ENCODE assay signal across 8 cellular contexts in genomic region chr19:57362997-57363705, GRCh38. TPM values are rescaled to one million over a fixed set of nuclear protein-coding genes. Genes with fewer than 3 reads are reported as not detected.
DNase-seq lines count a peak whose midpoint lies in the region; ATAC-seq lines count a peak whose summit lies in the region.

TRAPPC2B (plus strand) TSS chr19:57363551; CDS start chr19:57364834, 1,283 bp downstream.
ZNF547 (plus strand) TSS chr19:57363551; CDS start chr19:57368556, 5,005 bp downstream.

- H3K9me3 ChIP-seq in effector memory CD4-positive, alpha-beta T cell (ENCODE audit: control insufficient read depth, low read length), result no peaks in the 10 kb centered on the region

- H3K36me3 ChIP-seq in effector memory CD4-positive, alpha-beta T cell (ENCODE audit: control insufficient read depth, insufficient read depth, low read length), result no peaks in the 10 kb centered on the region

- peaks cover 5% of the 10 kb centered on the region for H3K4me1 ChIP-seq in effector memory CD4-positive, alpha-beta T cell (ENCODE audit: control insufficient read depth, insufficient read depth, low read length, poor library complexity, severe bottlenecking)

- H3K4me3 ChIP-seq in effector memory CD4-positive, alpha-beta T cell (ENCODE audit: insufficient read depth, low read depth, low read length, poor library complexity, severe bottlenecking), result peak within 1 kb of the TSS; percentile 66

- DNase-seq in COLO829 (ENCODE audit: low spot score) (peak; percentile 99), HT-29 (ENCODE audit: low spot score) (peak; percentile 99), NOMO-1 (lab: John Stamatoyannopoulos, UW; ENCODE audit: unreplicated experiment in 2 of 2) (peak; percentile 94 to 96), lung microvascular endothelial cell (ENCODE audit: low read depth in 2 of 2) (peak; percentile 100)
- peak; percentile 77 to 92 (median 89) for DNase-seq in activated CD8-positive, alpha-beta memory T cell treated with anti-CD3 and anti-CD28 coated beads for 48 hours (ENCODE audit: low read depth in 2 of 3, low spot score in 2 of 3)
- peak; percentile 96 for DNase-seq in effector memory CD4-positive, alpha-beta T cell
- DNase-seq in stimulated activated CD4-positive, alpha-beta T cell treated with anti-CD3 and anti-CD28 coated beads, TNF-alpha, amount 100 ng/mL, for 4 hours (ENCODE audit: low read depth in 3 of 3), result peak; percentile 94 to 98 (median 97)

- ATAC-seq in GM21360 (IDR thresholded peaks at IDR 0.05; ENCODE audit: unreplicated experiment), result peak; percentile 93

- H3K27me3 ChIP-seq in effector memory CD4-positive, alpha-beta T cell (replicated peaks; ENCODE audit: control insufficient read depth, insufficient read depth, low read length, poor library complexity, severe bottlenecking), result no peaks in the 10 kb centered on the region

- peak within 1 kb of the TSS; percentile 80 for H3K27ac ChIP-seq in effector memory CD4-positive, alpha-beta T cell (ENCODE audit: insufficient read depth, low read length, poor library complexity, severe bottlenecking)

RNA-seq across cellular contexts. Expression of gene TRAPPC2B, which starts in this region (rescaled TPM):
- 8.0 and 13.8 TPM in 2 replicates for total RNA-seq in HT-29 (2014; rRNA removed; shearing (Covaris generic))
- total RNA-seq in lung microvascular endothelial cell, result 6.1 and 9.1 TPM in 2 replicates

RNA-seq across cellular contexts. Expression of gene ZNF547, which starts in this region (rescaled TPM):
- total RNA-seq in HT-29 (2014; rRNA removed; shearing (Covaris generic)), result 1.0 and 3.2 TPM in 2 replicates
- total RNA-seq in lung microvascular endothelial cell, result 1.7 and 3.0 TPM in 2 replicates

Comparison
In these comparisons a context has a peak if more than half of its experiments do, and no peak if none do; other contexts are left out.
1. Peak in every context shown above with its lines: DNase-seq, ATAC-seq, H3K4me3 ChIP-seq and H3K27ac ChIP-seq.